Comparison of ENCODE assay signal across 28 cellular contexts in genomic region chr2:54891901-54892300, GRCh38.
"Had no signal": no experiment of that assay in that cellular context is flagged by ENCODE, and none has a peak within 500 bp of the region (broad histone marks: within the 10 kb centered on the region; RNA-seq: fewer than 3 reads in every experiment).

No MANE protein-coding gene starts in this region.

- H3K4me3 Mint-ChIP-seq: mesothelial cell of epicardium; naive thymus-derived CD4-positive, alpha-beta T cell; nephron progenitor cell; stimulated activated memory B cell treated with anti-CD40 and anti-IgM and Interleukin-4, amounts not matched to agents 10 μg/mL and 1 μg/mL and 100 μg/mL, for 72 hours; type B pancreatic cell had no signal

- H3K27ac Mint-ChIP-seq: mesothelial cell of epicardium; naive thymus-derived CD4-positive, alpha-beta T cell; nephron progenitor cell; stimulated activated memory B cell treated with anti-CD40 and anti-IgM and Interleukin-4, amounts not matched to agents 10 μg/mL and 1 μg/mL and 100 μg/mL, for 72 hours; type B pancreatic cell had no signal

- H3K9me3 Mint-ChIP-seq: stimulated activated memory B cell treated with anti-CD40 and anti-IgM and Interleukin-4, amounts not matched to agents 10 μg/mL and 1 μg/mL and 100 μg/mL, for 72 hours; type B pancreatic cell had no signal

- H3K4me3 ChIP-seq: dorsolateral prefrontal cortex, heart right ventricle, left lung, mucosa of descending colon, ovary, psoas muscle, sigmoid colon, skin epidermis, spleen, testis, tibial artery had no signal

- H3K27me3 Mint-ChIP-seq: stimulated activated memory B cell treated with anti-CD40 and anti-IgM and Interleukin-4, amounts not matched to agents 10 μg/mL and 1 μg/mL and 100 μg/mL, for 72 hours had no signal

- DNase-seq: dorsolateral prefrontal cortex; effector CD4-positive, alpha-beta T cell; foreskin melanocyte; glutamatergic neuron; heart right ventricle; hippocampal formation; left cardiac atrium; left lung; mesenchymal stem cell; mucosa of descending colon; naive thymus-derived CD4-positive, alpha-beta T cell; nephron progenitor cell; nucleus accumbens; ovary; posterior cingulate gyrus; psoas muscle; right cardiac atrium; sigmoid colon; spleen; stimulated activated CD4-positive, alpha-beta T cell treated with anti-CD3 and anti-CD28 coated beads, Interleukin-4, amount 100 ng/mL, for 4 hours; stimulated activated naive CD8-positive, alpha-beta T cell treated with anti-CD3 and anti-CD28 coated beads, Interleukin-15, Interleukin-2, amounts not matched to agents 100 U/mL and 50 U/mL, for 24 hours; substantia nigra; testis; tibial artery had no signal

- H3K9me3 ChIP-seq: mucosa of descending colon, ovary, psoas muscle, sigmoid colon, testis had no signal

- H3K36me3 ChIP-seq: heart right ventricle, left lung, ovary, sigmoid colon, tibial artery had no signal

- H3K27ac ChIP-seq: heart right ventricle, left lung, ovary, psoas muscle, sigmoid colon, skin epidermis, spleen, testis, tibial artery had no signal

- H3K27me3 ChIP-seq: dorsolateral prefrontal cortex, left lung, ovary, sigmoid colon, spleen, testis, tibial artery had no signal

- H3K4me1 Mint-ChIP-seq: mesothelial cell of epicardium; nephron progenitor cell; stimulated activated memory B cell treated with anti-CD40 and anti-IgM and Interleukin-4, amounts not matched to agents 10 μg/mL and 1 μg/mL and 100 μg/mL, for 72 hours had no signal

- H3K36me3 Mint-ChIP-seq: mesothelial cell of epicardium, type B pancreatic cell had no signal

- ATAC-seq: heart right ventricle; left cardiac atrium; left lung; mucosa of descending colon; naive thymus-derived CD4-positive, alpha-beta T cell; psoas muscle; right cardiac atrium; stimulated activated memory B cell treated with anti-CD40 and anti-IgM and Interleukin-4, amounts not matched to agents 10 μg/mL and 1 μg/mL and 100 μg/mL, for 72 hours; stimulated activated naive CD8-positive, alpha-beta T cell treated with anti-CD3 and anti-CD28 coated beads, Interleukin-15, Interleukin-2, amounts not matched to agents 100 U/mL and 50 U/mL, for 24 hours had no signal

- H3K4me1 ChIP-seq: heart right ventricle, left lung, psoas muscle, sigmoid colon, spleen, testis, tibial artery had no signal
